Comparison of ENCODE assay signal across 1 cellular context in the genomic region with DNA sequence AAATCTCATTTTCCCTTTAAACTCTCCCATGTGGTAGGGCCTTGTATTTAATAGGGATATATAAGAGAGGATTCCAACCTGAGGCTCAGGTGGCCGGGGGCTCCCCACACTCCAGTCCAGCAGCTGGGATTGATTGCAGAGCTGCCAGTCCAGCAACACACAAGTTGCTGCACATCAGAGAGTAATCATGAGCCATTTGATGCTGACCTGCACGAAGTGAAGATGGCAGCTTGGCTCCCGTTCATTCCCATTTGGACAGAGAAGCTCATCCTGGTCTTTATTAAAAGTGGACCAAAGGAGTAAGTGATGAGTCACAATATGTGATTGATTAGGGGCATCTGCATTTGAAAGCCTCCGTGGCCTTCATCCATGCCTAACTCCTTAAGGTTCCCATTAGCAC.
TF ChIP-seq lines count a peak whose summit lies in the region.

No MANE protein-coding gene starts in this region.

TF ChIP-seq in SK-N-SH, 30 proteins besides CTCF, POLR2A, EP300 and RAD21:
- no peak for TF ChIP-seq GATA2 (CRISPR knock-in tag; IDR thresholded peaks at IDR 0.05)
- peak; percentile 43; the same call in 1 of the 2 replicates for TF ChIP-seq TCF12 (IDR thresholded peaks at IDR 0.05)
- peak; percentile 25; the same call in 1 of the 2 replicates for TF ChIP-seq PBX3 (IDR thresholded peaks at IDR 0.05)
